In the genomic region with DNA sequence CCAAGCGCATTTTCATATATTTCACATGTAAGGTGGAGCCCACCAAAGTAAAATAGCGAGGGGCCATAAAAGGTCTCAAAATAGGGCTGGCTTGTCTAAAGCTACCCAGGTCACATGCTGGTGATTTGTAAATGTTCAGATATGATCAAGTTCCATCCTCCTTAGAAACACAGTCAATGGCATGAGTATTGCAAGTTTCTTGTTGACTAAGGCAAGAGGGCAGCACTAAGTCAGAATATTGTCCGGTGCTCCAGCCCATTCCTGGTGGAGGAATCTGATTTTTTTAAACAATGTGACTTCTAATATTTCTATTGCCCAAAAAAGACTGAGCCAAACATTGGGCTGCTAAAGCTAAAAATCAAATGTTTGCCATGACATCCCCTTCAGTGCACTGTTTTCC, we compare ENCODE assay signal across 23 cellular contexts.
A peak's percentile ranks its signal among the peaks of the same experiment; 100 is the strongest.
DNase-seq lines count a peak whose midpoint lies in the region; ATAC-seq, FAIRE-seq and TF ChIP-seq lines count a peak whose summit lies in the region.
"Had no signal": no experiment of that assay in that cellular context is flagged by ENCODE, and none has a peak within 500 bp of the region (broad histone marks: within the 10 kb centered on the region; RNA-seq: fewer than 3 reads in every experiment).

No MANE protein-coding gene starts in this region.

- H3K4ac ChIP-seq in trophoblast cell (ENCODE audit: low read depth, low read length) = no peak overlapping the region

- POLR2A ChIA-PET in Caco-2 (lab: Charles Lee) = interaction anchor here (0.5 kb wide), 1 partner anchor 53 kb away, joined by 3 read pairs; no protein-coding TSS in a partner anchor
- POLR2A ChIA-PET in Panc1 (lab: Charles Lee) = no interaction called here

- H3K4me2 ChIP-seq in trophoblast cell (ENCODE audit: low read length) = no peak overlapping the region
- H3K4me2 ChIP-seq: A549; BLaER1 treated with 17β-estradiol and CSF1 and Interleukin-3, amounts not matched to agents 10 nM and 100 nM had no signal

- no peak overlapping the region for H2BK120ac ChIP-seq in trophoblast cell (ENCODE audit: insufficient read depth, low read length, poor library complexity)

- in situ Hi-C loops in Panc1 (cut with HindIII; ENCODE audit: low pct_unique_long_range_greater_than_20kb, low sequenced_read_pairs) = no loop called here

- TF ChIP-seq CTCF in 22Rv1 (IDR thresholded peaks at IDR 0.05) (peak; percentile 19; the same call in 1 of the 2 replicates), Caco-2 (IDR thresholded peaks at IDR 0.05; ENCODE audit: insufficient read depth in 1 of 2, low read depth in 1 of 2, low read length in 1 of 2, severe bottlenecking in 1 of 2, unreplicated experiment in 1 of 2) (peak in 1 of 2 experiments; percentile 68), Panc1 (IDR thresholded peaks at IDR 0.05) (peak; percentile 23; the same call in 1 of the 2 replicates), chondrocyte (IDR thresholded peaks at IDR 0.05) (no peak), natural killer cell (IDR thresholded peaks at IDR 0.05) (no peak)

- peaks cover 36% of the 10 kb centered on the region for H3K36me3 Mint-ChIP-seq in Caco-2 (ENCODE audit: insufficient read depth, unreplicated experiment)
- H3K36me3 Mint-ChIP-seq in chondrocyte (ENCODE audit: low read depth) = no peaks in the 10 kb centered on the region
- H3K36me3 Mint-ChIP-seq in natural killer cell = no peaks in the 10 kb centered on the region
- H3K36me3 Mint-ChIP-seq: CD8-positive, alpha-beta T cell had no signal

- H3K18ac ChIP-seq in trophoblast cell (ENCODE audit: low read length) = no peak overlapping the region

- H3K23ac ChIP-seq in trophoblast cell (ENCODE audit: low read length) = no peak overlapping the region

- TF ChIP-seq POLR2A in GM12892 (IDR thresholded peaks at IDR 0.05; ENCODE audit: low read depth, low read length) = no peak

- no peak overlapping the region for H3K27ac Mint-ChIP-seq in Caco-2 (ENCODE audit: unreplicated experiment)
- peak overlapping the region; percentile 15 for H3K27ac Mint-ChIP-seq in chondrocyte (ENCODE audit: unreplicated experiment)
- no peak overlapping the region for H3K27ac Mint-ChIP-seq in natural killer cell
- H3K27ac Mint-ChIP-seq: B cell; CD4-positive, alpha-beta T cell; CD8-positive, alpha-beta T cell had no signal

- H3K36me3 ChIP-seq in Caco-2 (ENCODE audit: control insufficient read depth, insufficient read depth, low read length) = no peaks in the 10 kb centered on the region
- H3K36me3 ChIP-seq in Panc1 (ENCODE audit: control insufficient read depth, insufficient read depth, low read length) = no peaks in the 10 kb centered on the region
- peaks cover 13 to 21% of the 10 kb centered on the region in 2 experiments for H3K36me3 ChIP-seq in trophoblast cell (ENCODE audit: control insufficient read depth in 1 of 2, insufficient read depth in 2 of 2, low read length in 2 of 2)
- H3K36me3 ChIP-seq: BLaER1 treated with 17β-estradiol and CSF1 and Interleukin-3, amounts not matched to agents 10 nM and 100 nM had no signal

- no peak overlapping the region for H2AK5ac ChIP-seq in trophoblast cell (ENCODE audit: low read length)

- no peak for FAIRE-seq in GM12892 (lab: Jason Lieb, UNC)
- FAIRE-seq: A549, GM12878, GM19239 had no signal

- H3K4me3 ChIP-seq in Caco-2 (ENCODE audit: low read depth, low read length) (no peak overlapping the region), Panc1 (ENCODE audit: low read depth in 2 of 2, low read length in 2 of 2) (no peak overlapping the region), trophoblast cell (ENCODE audit: low read depth, low read length) (no peak overlapping the region)
- H3K4me3 ChIP-seq: A549; BLaER1 treated with 17β-estradiol and CSF1 and Interleukin-3, amounts not matched to agents 10 nM and 100 nM; GM12878 had no signal

- no peaks in the 10 kb centered on the region for H3K27me3 Mint-ChIP-seq in Caco-2 (ENCODE audit: insufficient read depth, unreplicated experiment)
- no peaks in the 10 kb centered on the region for H3K27me3 Mint-ChIP-seq in chondrocyte (ENCODE audit: low read depth)
- peaks cover 0 to 2% of the 10 kb centered on the region in 2 donors for H3K27me3 Mint-ChIP-seq in natural killer cell (ENCODE audit: low read depth in 2 of 2)
- H3K27me3 Mint-ChIP-seq: B cell; CD4-positive, alpha-beta T cell had no signal

- no peaks in the 10 kb centered on the region for H3K9me3 ChIP-seq in Caco-2
- H3K9me3 ChIP-seq in Panc1 (ENCODE audit: control insufficient read depth, insufficient read depth, low read depth, low read length) = no peaks in the 10 kb centered on the region
- no peaks in the 10 kb centered on the region for H3K9me3 ChIP-seq in trophoblast cell (ENCODE audit: insufficient read depth, low read depth, low read length)
- H3K9me3 ChIP-seq: A549; BLaER1 treated with 17β-estradiol and CSF1 and Interleukin-3, amounts not matched to agents 10 nM and 100 nM had no signal

- intact Hi-C loops in Caco-2 (cut with micrococcal nuclease; ENCODE audit: unreplicated experiment) = loop anchor here (1.0 kb wide), 1 partner anchor 145 kb away; no protein-coding TSS in a partner anchor
- intact Hi-C loops in Panc1 (cut with micrococcal nuclease; ENCODE audit: unreplicated experiment) = loop anchor here (10.0 kb wide), 1 partner anchor 142 kb away; no protein-coding TSS in a partner anchor
- intact Hi-C loops in natural killer cell (cut with micrococcal nuclease) = no loop called here

- no peak overlapping the region for H4K12ac ChIP-seq in trophoblast cell (ENCODE audit: low read depth, low read length)

- no peak overlapping the region for H2BK5ac ChIP-seq in trophoblast cell (ENCODE audit: low read depth, low read length, poor library complexity)

- no CpG with 5 or more reads among the region's 3 CpGs for WGBS in trophoblast cell (ENCODE audit: extremely low coverage, insufficient coverage, insufficient read length)

- BruUV-seq in Caco-2 (replicated peaks; lab: Mats Ljungman, UMichigan) (no TSS peak), Panc1 (replicated peaks; lab: Mats Ljungman, UMichigan) (no TSS peak)

- H3K9ac ChIP-seq in trophoblast cell (ENCODE audit: low read length) = no peak overlapping the region
- H3K9ac ChIP-seq: BLaER1 treated with 17β-estradiol and CSF1 and Interleukin-3, amounts not matched to agents 10 nM and 100 nM had no signal

- no peaks in the 10 kb centered on the region for H3K79me2 ChIP-seq in trophoblast cell (ENCODE audit: control insufficient read depth, insufficient read depth, low read length, poor library complexity)

- H3K9me3 Mint-ChIP-seq in Caco-2 (ENCODE audit: unreplicated experiment) (no peaks in the 10 kb centered on the region), chondrocyte (ENCODE audit: low read depth) (no peaks in the 10 kb centered on the region), natural killer cell (no peaks in the 10 kb centered on the region)
- H3K9me3 Mint-ChIP-seq: CD8-positive, alpha-beta T cell had no signal

- H3K4me3 Mint-ChIP-seq in Caco-2 (ENCODE audit: unreplicated experiment) = peak overlapping the region; percentile 35
- H3K4me3 Mint-ChIP-seq in chondrocyte (ENCODE audit: unreplicated experiment) = no peak overlapping the region
- no peak overlapping the region for H3K4me3 Mint-ChIP-seq in natural killer cell
- H3K4me3 Mint-ChIP-seq: B cell; CD4-positive, alpha-beta T cell; CD8-positive, alpha-beta T cell had no signal

- peaks cover 21% of the 10 kb centered on the region for H3K4me1 Mint-ChIP-seq in Caco-2 (ENCODE audit: low read depth, unreplicated experiment)
- peaks cover 2% of the 10 kb centered on the region for H3K4me1 Mint-ChIP-seq in chondrocyte (ENCODE audit: low read depth)
- no peaks in the 10 kb centered on the region for H3K4me1 Mint-ChIP-seq in natural killer cell
- H3K4me1 Mint-ChIP-seq: B cell had no signal

- no peak overlapping the region for H3K14ac ChIP-seq in trophoblast cell (ENCODE audit: low read length)

- no peak overlapping the region for H2BK12ac ChIP-seq in trophoblast cell (ENCODE audit: low read length)

- peak in 1 of 2 experiments; percentile 29 for DNase-seq in Caco-2
- no peak for DNase-seq in Panc1 (ENCODE audit: low read depth, low spot score)
- no peak for DNase-seq in chondrocyte (ENCODE audit: low spot score)
- no peak for DNase-seq in foreskin melanocyte
- DNase-seq in GM12892 (ENCODE audit: insufficient read length) = no peak
- DNase-seq in natural killer cell = no peak
- no peak for DNase-seq in trophoblast cell
- DNase-seq: AML-193; CD4-positive, alpha-beta T cell; CD8-positive, alpha-beta T cell; DMS 273 treated with DMSO at 0.1 percent for 48 hours; DMS153; DMS79; DND-41; EL; GDM1 had no signal

- no peak overlapping the region for H4K91ac ChIP-seq in trophoblast cell (ENCODE audit: low read depth, low read length)

- H3K4me1 ChIP-seq in Caco-2 = peaks cover 31% of the 10 kb centered on the region
- H3K4me1 ChIP-seq in Panc1 (ENCODE audit: control insufficient read depth, insufficient read depth, low read length) = no peaks in the 10 kb centered on the region
- H3K4me1 ChIP-seq in trophoblast cell (ENCODE audit: control insufficient read depth in 1 of 2, insufficient read depth in 2 of 2, low read length in 2 of 2) = peaks cover 3% of the 10 kb centered on the region in 2 experiments
- H3K4me1 ChIP-seq: A549; BLaER1 treated with 17β-estradiol and CSF1 and Interleukin-3, amounts not matched to agents 10 nM and 100 nM had no signal

- H4K8ac ChIP-seq in trophoblast cell (ENCODE audit: low read depth, low read length) = no peak overlapping the region

- H3K79me1 ChIP-seq in trophoblast cell (ENCODE audit: low read length) = peaks cover 7% of the 10 kb centered on the region

- CTCF ChIA-PET in Caco-2 (lab: Charles Lee) (no interaction called here), Panc1 (lab: Charles Lee) (no interaction called here)

- H2AFZ ChIP-seq in trophoblast cell (ENCODE audit: insufficient read depth, low read length, poor library complexity) = no peak overlapping the region

- H3K27ac ChIP-seq in 22Rv1 (no peak overlapping the region), Panc1 (ENCODE audit: low read length) (no peak overlapping the region), trophoblast cell (ENCODE audit: low read depth, low read length) (no peak overlapping the region)
- H3K27ac ChIP-seq: A549; BLaER1 treated with 17β-estradiol and CSF1 and Interleukin-3, amounts not matched to agents 10 nM and 100 nM; C4-2B had no signal

- ATAC-seq in Panc1 (no peak), natural killer cell (no peak)
- ATAC-seq: A549; CD8-positive, alpha-beta T cell; GM12878 had no signal

- no peaks in the 10 kb centered on the region for H3K27me3 ChIP-seq in Caco-2 (replicated peaks; ENCODE audit: control insufficient read depth, insufficient read depth, low read length)
- H3K27me3 ChIP-seq in Panc1 (ENCODE audit: control insufficient read depth, insufficient read depth, low read length) = no peaks in the 10 kb centered on the region
- H3K27me3 ChIP-seq in trophoblast cell (ENCODE audit: insufficient read depth, low read length) = no peaks in the 10 kb centered on the region
- H3K27me3 ChIP-seq: BLaER1 treated with 17β-estradiol and CSF1 and Interleukin-3, amounts not matched to agents 10 nM and 100 nM had no signal

Comparison
In these comparisons a context has a peak if more than half of its experiments do, and no peak if none do; other contexts are left out.
1. CTCF ChIP-seq: peak in 22Rv1 (single experiment) and Panc1 (single experiment); none in chondrocyte (single experiment) and natural killer cell (single experiment).